ENCODE assay signal across 1 cellular context in genomic region chr4:34732170-34732569, GRCh38.
TF ChIP-seq lines count a peak whose summit lies in the region.

No MANE protein-coding gene starts in this region.

TF ChIP-seq in A549, 52 proteins besides CTCF, POLR2A, EP300 and RAD21:
- TF ChIP-seq ZSCAN20 (CRISPR knock-in tag; IDR thresholded peaks at IDR 0.05), result no peak
- TF ChIP-seq ATOH8 (CRISPR knock-in tag; IDR thresholded peaks at IDR 0.05; ENCODE audit: low read depth), result no peak
- TF ChIP-seq, protein P1, sequence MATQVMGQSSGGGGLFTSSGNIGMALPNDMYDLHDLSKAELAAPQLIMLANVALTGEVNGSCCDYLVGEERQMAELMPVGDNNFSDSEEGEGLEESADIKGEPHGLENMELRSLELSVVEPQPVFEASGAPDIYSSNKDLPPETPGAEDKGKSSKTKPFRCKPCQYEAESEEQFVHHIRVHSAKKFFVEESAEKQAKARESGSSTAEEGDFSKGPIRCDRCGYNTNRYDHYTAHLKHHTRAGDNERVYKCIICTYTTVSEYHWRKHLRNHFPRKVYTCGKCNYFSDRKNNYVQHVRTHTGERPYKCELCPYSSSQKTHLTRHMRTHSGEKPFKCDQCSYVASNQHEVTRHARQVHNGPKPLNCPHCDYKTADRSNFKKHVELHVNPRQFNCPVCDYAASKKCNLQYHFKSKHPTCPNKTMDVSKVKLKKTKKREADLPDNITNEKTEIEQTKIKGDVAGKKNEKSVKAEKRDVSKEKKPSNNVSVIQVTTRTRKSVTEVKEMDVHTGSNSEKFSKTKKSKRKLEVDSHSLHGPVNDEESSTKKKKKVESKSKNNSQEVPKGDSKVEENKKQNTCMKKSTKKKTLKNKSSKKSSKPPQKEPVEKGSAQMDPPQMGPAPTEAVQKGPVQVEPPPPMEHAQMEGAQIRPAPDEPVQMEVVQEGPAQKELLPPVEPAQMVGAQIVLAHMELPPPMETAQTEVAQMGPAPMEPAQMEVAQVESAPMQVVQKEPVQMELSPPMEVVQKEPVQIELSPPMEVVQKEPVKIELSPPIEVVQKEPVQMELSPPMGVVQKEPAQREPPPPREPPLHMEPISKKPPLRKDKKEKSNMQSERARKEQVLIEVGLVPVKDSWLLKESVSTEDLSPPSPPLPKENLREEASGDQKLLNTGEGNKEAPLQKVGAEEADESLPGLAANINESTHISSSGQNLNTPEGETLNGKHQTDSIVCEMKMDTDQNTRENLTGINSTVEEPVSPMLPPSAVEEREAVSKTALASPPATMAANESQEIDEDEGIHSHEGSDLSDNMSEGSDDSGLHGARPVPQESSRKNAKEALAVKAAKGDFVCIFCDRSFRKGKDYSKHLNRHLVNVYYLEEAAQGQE (IDR thresholded peaks at IDR 0.05), result no peak
